Comparison of ENCODE assay signal across 33 cellular contexts in genomic region chr4:803884-804283, GRCh38. TPM values are rescaled to one million over a fixed set of nuclear protein-coding genes. Genes with fewer than 3 reads are reported as not detected.
"Had no signal": no experiment of that assay in that cellular context is flagged by ENCODE, and none has a peak within 500 bp of the region (broad histone marks: within the 10 kb centered on the region; RNA-seq: fewer than 3 reads in every experiment).

No MANE protein-coding gene starts in this region.

- H3K27ac ChIP-seq: adrenal gland, body of pancreas, epithelial cell of prostate, esophagus squamous epithelium, gastroesophageal sphincter, heart right ventricle had no signal

- H3K36me3 Mint-ChIP-seq: activated CD4-positive, alpha-beta memory T cell treated with anti-CD3 and anti-CD28 coated beads for 36 hours; activated naive CD4-positive, alpha-beta T cell treated with anti-CD3 and anti-CD28 coated beads, Interleukin-2, amount 50 U/mL, for 24 hours; activated naive CD8-positive, alpha-beta T cell treated with anti-CD3 and anti-CD28 coated beads for 36 hours had no signal

- ATAC-seq: activated CD4-positive, alpha-beta T cell treated with anti-CD3 and anti-CD28 coated beads for 36 hours; activated CD8-positive, alpha-beta memory T cell treated with anti-CD3 and anti-CD28 coated beads, Interleukin-2, amount 10 ng/mL, durations not matched to agents 7 days and 5 days; activated CD8-positive, alpha-beta T cell treated with anti-CD3 and anti-CD28 coated beads, Interleukin-2, amount 10 ng/mL, durations not matched to agents 7 days and 5 days; activated naive CD8-positive, alpha-beta T cell treated with anti-CD3 and anti-CD28 coated beads, Interleukin-2, amount 50 U/mL, for 24 hours; body of pancreas; effector memory CD8-positive, alpha-beta T cell; gastroesophageal sphincter; heart right ventricle had no signal

- DNase-seq: activated CD4-positive, alpha-beta memory T cell treated with anti-CD3 and anti-CD28 coated beads for 36 hours; activated CD4-positive, alpha-beta T cell treated with anti-CD3 and anti-CD28 coated beads for 36 hours; activated CD4-positive, alpha-beta T cell treated with anti-CD3 and anti-CD28 coated beads, Interleukin-2, amount 10 ng/mL, durations not matched to agents 24 days and 14 days; activated CD4-positive, CD25-positive, alpha-beta regulatory T cell; activated CD4-positive, CD25-positive, alpha-beta regulatory T cell treated with anti-CD3 and anti-CD28 coated beads, Interleukin-2, amount 50 U/mL, for 72 hours; activated CD8-positive, alpha-beta memory T cell treated with anti-CD3 and anti-CD28 coated beads, Interleukin-2, amount 10 ng/mL, durations not matched to agents 7 days and 5 days; activated CD8-positive, alpha-beta memory T cell treated with anti-CD3 and anti-CD28 coated beads, Interleukin-2, amount 50 U/mL, for 4 hours; activated CD8-positive, alpha-beta T cell treated with anti-CD3 and anti-CD28 coated beads, Interleukin-2, amount 10 ng/mL, durations not matched to agents 7 days and 5 days; activated effector memory CD4-positive, alpha-beta T cell treated with anti-CD3 and anti-CD28 coated beads, Interleukin-2, amount 50 U/mL, for 16 hours; activated naive CD4-positive, alpha-beta T cell treated with anti-CD3 and anti-CD28 coated beads for 36 hours; activated naive CD8-positive, alpha-beta T cell treated with anti-CD3 and anti-CD28 coated beads for 36 hours; activated naive CD8-positive, alpha-beta T cell treated with anti-CD3 and anti-CD28 coated beads, Interleukin-2, amount 50 U/mL, for 24 hours; activated T-cell treated with anti-CD3 and anti-CD28 coated beads, Interleukin-2, amount 50 U/mL, for 1 hour; activated T-cell treated with anti-CD3 and anti-CD28 coated beads, Interleukin-2, amount 50 U/mL, for 48 hours; adrenal gland; amygdala; body of pancreas; cortex of kidney; dermis blood vessel endothelial cell; effector CD4-positive, alpha-beta T cell; effector memory CD8-positive, alpha-beta T cell; esophagus squamous epithelium; foreskin melanocyte; heart right ventricle; T-helper 2 cell had no signal

- H3K36me3 ChIP-seq: adrenal gland, esophagus squamous epithelium, gastroesophageal sphincter, heart right ventricle had no signal

- H3K9me3 ChIP-seq: adrenal gland, gastroesophageal sphincter had no signal

- H3K4me3 ChIP-seq: adrenal gland, body of pancreas, esophagus squamous epithelium, gastroesophageal sphincter, heart right ventricle had no signal

- H3K9me3 Mint-ChIP-seq: activated naive CD4-positive, alpha-beta T cell treated with anti-CD3 and anti-CD28 coated beads, Interleukin-2, amount 50 U/mL, for 24 hours; central memory CD8-positive, alpha-beta T cell; effector memory CD8-positive, alpha-beta T cell had no signal

- H3K27ac Mint-ChIP-seq: activated CD4-positive, alpha-beta memory T cell treated with anti-CD3 and anti-CD28 coated beads for 36 hours; activated CD4-positive, alpha-beta T cell treated with anti-CD3 and anti-CD28 coated beads for 36 hours; activated CD4-positive, alpha-beta T cell treated with anti-CD3 and anti-CD28 coated beads, Interleukin-2, amount 10 ng/mL, durations not matched to agents 24 days and 14 days; activated CD8-positive, alpha-beta memory T cell treated with anti-CD3 and anti-CD28 coated beads, Interleukin-2, amount 10 ng/mL, durations not matched to agents 7 days and 5 days; activated CD8-positive, alpha-beta T cell treated with anti-CD3 and anti-CD28 coated beads, Interleukin-2, amount 10 ng/mL, durations not matched to agents 7 days and 5 days; activated naive CD4-positive, alpha-beta T cell treated with anti-CD3 and anti-CD28 coated beads for 36 hours; activated naive CD4-positive, alpha-beta T cell treated with anti-CD3 and anti-CD28 coated beads, Interleukin-2, amount 50 U/mL, for 24 hours; activated naive CD8-positive, alpha-beta T cell treated with anti-CD3 and anti-CD28 coated beads for 36 hours; activated naive CD8-positive, alpha-beta T cell treated with anti-CD3 and anti-CD28 coated beads, Interleukin-2, amount 50 U/mL, for 24 hours; activated T-helper 1 cell treated with anti-CD3 and anti-CD28 coated beads, Interleukin-12 subunit alpha, Interleukin-12 subunit beta, Interleukin-2, Interleukin-4 antibody, amounts not matched to agents 30 ng/mL and 10 ng/mL and 1 ng/mL, durations not matched to agents 14 hours and 24 hours and 36 hours; activated T-helper 2 cell treated with anti-CD3 and anti-CD28 coated beads, Interferon-gamma antibody, Interleukin-2, Interleukin-4, amounts not matched to agents 10 μg/mL and 5 μg/mL and 100 μg/mL, durations not matched to agents 14 hours and 24 hours and 36 hours; effector memory CD8-positive, alpha-beta T cell had no signal

- H3K4me3 Mint-ChIP-seq: activated CD4-positive, alpha-beta memory T cell treated with anti-CD3 and anti-CD28 coated beads for 36 hours; activated CD4-positive, alpha-beta T cell treated with anti-CD3 and anti-CD28 coated beads for 36 hours; activated CD4-positive, alpha-beta T cell treated with anti-CD3 and anti-CD28 coated beads, Interleukin-2, amount 10 ng/mL, durations not matched to agents 24 days and 14 days; activated CD8-positive, alpha-beta memory T cell treated with anti-CD3 and anti-CD28 coated beads, Interleukin-2, amount 10 ng/mL, durations not matched to agents 7 days and 5 days; activated CD8-positive, alpha-beta T cell treated with anti-CD3 and anti-CD28 coated beads, Interleukin-2, amount 10 ng/mL, durations not matched to agents 7 days and 5 days; activated naive CD4-positive, alpha-beta T cell treated with anti-CD3 and anti-CD28 coated beads for 36 hours; activated naive CD4-positive, alpha-beta T cell treated with anti-CD3 and anti-CD28 coated beads, Interleukin-2, amount 50 U/mL, for 24 hours; activated naive CD8-positive, alpha-beta T cell treated with anti-CD3 and anti-CD28 coated beads for 36 hours; activated naive CD8-positive, alpha-beta T cell treated with anti-CD3 and anti-CD28 coated beads, Interleukin-2, amount 50 U/mL, for 24 hours; activated T-helper 1 cell treated with anti-CD3 and anti-CD28 coated beads, Interleukin-12 subunit alpha, Interleukin-12 subunit beta, Interleukin-2, Interleukin-4 antibody, amounts not matched to agents 30 ng/mL and 10 ng/mL and 1 ng/mL, durations not matched to agents 14 hours and 24 hours and 36 hours; central memory CD8-positive, alpha-beta T cell; effector memory CD8-positive, alpha-beta T cell had no signal

- H3K27me3 ChIP-seq: adrenal gland, body of pancreas had no signal

- H3K4me1 ChIP-seq: adrenal gland, body of pancreas, gastroesophageal sphincter, heart right ventricle had no signal

RNA-seq across cellular contexts. Expression of gene CPLX1, which starts 22.0 kb away (rescaled TPM):
- total RNA-seq: fibroblast of villous mesenchyme, glomerular endothelial cell had no signal
